1 cellular context compared by ENCODE assay signal in genomic region chr7:151017953-151018420, GRCh38.
TF ChIP-seq lines count a peak whose summit lies in the region.

No MANE protein-coding gene starts in this region.

TF ChIP-seq in K562, 482 proteins besides CTCF, POLR2A, EP300 and RAD21 (continued from another document and continues in another):
- TF ChIP-seq ELF2 (CRISPR knock-in tag; IDR thresholded peaks at IDR 0.05) (no peak; the same call in 1 of the 2 replicates), ZNF408 (CRISPR knock-in tag; IDR thresholded peaks at IDR 0.05; ENCODE audit: low read depth) (no peak), GMEB1 (CRISPR knock-in tag; IDR thresholded peaks at IDR 0.05) (no peak), ZNF766 (CRISPR knock-in tag; conservative IDR thresholded peaks at IDR 0.05) (0 out of 2 replicates have a peak, but pooled peaks have one; percentile 43), RFX5 (IDR thresholded peaks at IDR 0.05; ENCODE audit: low read depth, low read length) (no peak), FOXA1 (IDR thresholded peaks at IDR 0.05; ENCODE audit: borderline replicate concordance) (no peak), YBX1 (IDR thresholded peaks at IDR 0.05) (no peak), PKNOX1 (IDR thresholded peaks at IDR 0.05) (peak; percentile 67), NRF1 (conservative IDR thresholded peaks at IDR 0.05 in 1 of 2, IDR thresholded peaks at IDR 0.05 in 1 of 2) (peak; percentile 41 to 55; a peak in 2 of 4 replicates), PHF20 (IDR thresholded peaks at IDR 0.05; ENCODE audit: partially characterized antibody) (peak; percentile 70), FUS (optimal IDR thresholded peaks at IDR 0.05; ENCODE audit: low read depth, low read length) (no peak), CHD4 (IDR thresholded peaks at IDR 0.05; ENCODE audit: insufficient read depth, insufficient replicate concordance, low read depth, low read length, poor library complexity, severe bottlenecking) (peak; percentile 79), ZSCAN32 (CRISPR knock-in tag; IDR thresholded peaks at IDR 0.05) (no peak), ZNF140 (CRISPR knock-in tag; IDR thresholded peaks at IDR 0.05) (no peak), ZNF24 (IDR thresholded peaks at IDR 0.05) (no peak; the same call in 1 of the 2 replicates), DIDO1 (tag; IDR thresholded peaks at IDR 0.05; ENCODE audit: low read depth) (no peak), TCF7 (IDR thresholded peaks at IDR 0.05; ENCODE audit: borderline replicate concordance) (no peak; the same call in 1 of the 2 replicates), ATF6 (CRISPR knock-in tag; IDR thresholded peaks at IDR 0.05) (peak; percentile 75; the same call in 1 of the 2 replicates), ZNF274 (IDR thresholded peaks at IDR 0.05; ENCODE audit: borderline replicate concordance, low read depth, low read length) (no peak), CHD2 (IDR thresholded peaks at IDR 0.05; ENCODE audit: low read depth, low read length) (no peak), NCOR1 (IDR thresholded peaks at IDR 0.05) (peak; percentile 12; the same call in 1 of the 2 replicates), TCFL5 (CRISPR knock-in tag; conservative IDR thresholded peaks at IDR 0.05) (no peak), RBFOX2 (IDR thresholded peaks at IDR 0.05; ENCODE audit: low read depth, low read length) (peak; percentile 81), DNMT1 (IDR thresholded peaks at IDR 0.05) (peak; percentile 87; the same call in 1 of the 2 replicates), GATA2 (CRISPR knock-in tag; IDR thresholded peaks at IDR 0.05) (no peak), E2F5 (CRISPR knock-in tag; IDR thresholded peaks at IDR 0.05) (no peak), POLR3A (IDR thresholded peaks at IDR 0.05; ENCODE audit: borderline replicate concordance, extremely low read depth, insufficient read depth, insufficient read length) (no peak), HNRNPLL (IDR thresholded peaks at IDR 0.05; ENCODE audit: low read depth, low read length, poor library complexity, severe bottlenecking) (peak; percentile 32), TAL1 (IDR thresholded peaks at IDR 0.05) (no peak), MTA3 (IDR thresholded peaks at IDR 0.05; ENCODE audit: borderline replicate concordance) (peak; percentile 98), ZNF780A (CRISPR knock-in tag; IDR thresholded peaks at IDR 0.05) (no peak), NKRF (IDR thresholded peaks at IDR 0.05; ENCODE audit: borderline replicate concordance) (no peak), TBP (optimal IDR thresholded peaks at IDR 0.05; ENCODE audit: low read depth, low read length) (peak; percentile 42), JUND (IDR thresholded peaks at IDR 0.05; ENCODE audit: borderline replicate concordance, low read depth, low read length) (0 out of 2 replicates have a peak, but pooled peaks have one; percentile 45), JUND (tag; IDR thresholded peaks at IDR 0.05; ENCODE audit: borderline replicate concordance, low read depth, low read length) (peak; percentile 20; the same call in 1 of the 3 replicates), ESRRB (CRISPR knock-in tag; IDR thresholded peaks at IDR 0.05; ENCODE audit: borderline replicate concordance) (no peak), TFE3 (CRISPR knock-in tag; IDR thresholded peaks at IDR 0.05) (0 out of 2 replicates have a peak, but pooled peaks have one; percentile 2), CREB3L1 (IDR thresholded peaks at IDR 0.05; ENCODE audit: borderline replicate concordance, low read depth) (peak; percentile 56), CBFA2T3 (IDR thresholded peaks at IDR 0.05) (0 out of 2 replicates have a peak, but pooled peaks have one; percentile 23), XRCC5 (IDR thresholded peaks at IDR 0.05; ENCODE audit: low read depth, low read length) (peak; percentile 96), KDM2B (CRISPR knock-in tag; IDR thresholded peaks at IDR 0.05) (no peak; the same call in 1 of the 2 replicates), E2F4 (CRISPR knock-in tag; IDR thresholded peaks at IDR 0.05; ENCODE audit: low read depth) (no peak), SMARCE1 (IDR thresholded peaks at IDR 0.05) (peak; percentile 94), POU5F1 (IDR thresholded peaks at IDR 0.05; ENCODE audit: borderline replicate concordance, low read depth, low read length, partially characterized antibody) (no peak), ZBTB33 (CRISPR knock-in tag; IDR thresholded peaks at IDR 0.05) (peak; percentile 57; the same call in 1 of the 2 replicates), TSC22D4 (tag; IDR thresholded peaks at IDR 0.05) (no peak), PHB (CRISPR knock-in tag; IDR thresholded peaks at IDR 0.05) (peak; percentile 73), ZNF830 (CRISPR knock-in tag; IDR thresholded peaks at IDR 0.05) (0 out of 2 replicates have a peak, but pooled peaks have one; percentile 33), ZNF639 (CRISPR knock-in tag; conservative IDR thresholded peaks at IDR 0.05 in 1 of 2, IDR thresholded peaks at IDR 0.05 in 1 of 2) (peak in 1 of 2 experiments; percentile 58; a peak in 1 of 4 replicates), HDAC8 (tag; IDR thresholded peaks at IDR 0.05) (peak; percentile 72; the same call in 1 of the 2 replicates), RHOXF2B (CRISPR knock-in tag; conservative IDR thresholded peaks at IDR 0.05) (0 out of 2 replicates have a peak, but pooled peaks have one; percentile 64), E2F3 (CRISPR knock-in tag; IDR thresholded peaks at IDR 0.05) (no peak; the same call in 1 of the 2 replicates), YY1 (IDR thresholded peaks at IDR 0.05; ENCODE audit: borderline replicate concordance in 1 of 3, control insufficient read depth in 1 of 3, extremely low read depth in 1 of 3, insufficient read depth in 3 of 3, insufficient read length in 1 of 3, insufficient replicate concordance in 2 of 3, low read depth in 1 of 3, low read length in 2 of 3) (peak in 2 of 3 experiments; percentile 63 to 67)
